Comparison of ENCODE assay signal across 8 cellular contexts in the genomic region with DNA sequence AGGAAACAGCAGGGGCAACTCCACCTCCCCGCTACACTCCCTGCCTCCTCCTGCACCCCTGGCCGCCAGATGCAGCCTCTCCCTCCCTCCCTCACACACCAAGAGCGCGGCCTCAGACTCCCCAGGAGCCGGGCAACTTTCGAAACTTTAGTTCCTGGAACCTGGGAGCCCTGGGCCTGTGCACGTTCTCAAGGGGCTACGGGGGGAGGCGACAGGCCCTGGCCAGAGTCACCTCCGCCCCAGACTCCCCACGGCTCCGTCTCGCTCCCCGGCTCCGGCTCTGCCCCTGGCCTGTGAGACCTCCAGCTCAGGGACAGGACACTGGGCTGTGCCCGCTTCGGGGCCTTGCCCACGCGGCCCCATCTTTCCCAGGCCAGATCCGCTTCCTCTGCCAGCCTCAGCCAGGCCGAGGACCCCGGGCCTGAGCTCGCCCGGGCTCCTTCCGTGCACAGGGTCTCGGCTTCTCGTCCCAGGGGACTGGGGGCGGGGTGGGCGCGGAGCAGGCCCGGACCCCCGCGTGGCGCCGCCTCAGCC. TPM values are rescaled to one million over a fixed set of nuclear protein-coding genes. Genes with fewer than 3 reads are reported as not detected.
DNase-seq lines count a peak whose midpoint lies in the region; ATAC-seq and TF ChIP-seq lines count a peak whose summit lies in the region.

No MANE protein-coding gene starts in this region.

- no peak for ATAC-seq in IMR-90 (ENCODE audit: low read depth)
- ATAC-seq in effector memory CD8-positive, alpha-beta T cell (replicated peaks) = peak; percentile 20
- ATAC-seq in HG03196 (IDR thresholded peaks at IDR 0.05; ENCODE audit: unreplicated experiment) = no peak

- peaks cover 12% of the 10 kb centered on the region for H3K36me3 ChIP-seq in IMR-90 (ENCODE audit: control insufficient read depth, insufficient read depth, low read length)
- H3K36me3 ChIP-seq in neuron (ENCODE audit: insufficient read depth, low read length) = peaks cover 2% of the 10 kb centered on the region
- peaks cover 0 to 2% of the 10 kb centered on the region in 2 donors for H3K36me3 ChIP-seq in adrenal gland (replicated peaks in 1 of 2)

- H3K27me3 Mint-ChIP-seq in effector memory CD8-positive, alpha-beta T cell = peaks cover 18 to 39% of the 10 kb centered on the region in 2 donors

- H2BK20ac ChIP-seq in IMR-90 (ENCODE audit: low read depth, low read length) = no peak overlapping the region

- CTCF ChIA-PET in IMR-90 (lab: Yijun Ruan, JAX) = no interaction called here

- WGBS in IMR-90 (ENCODE audit: extremely low coverage in 2 of 2, insufficient read length in 1 of 2), 2 experiments = 19% methylated on average over 11 of the region's 35 CpGs; no CpG with 5 or more reads in 1 of the 2 experiments
- 33 to 66% (median 37%) methylated on average over 12 to 35 of the region's 35 CpGs for WGBS in adrenal gland, 4 donors

- peak overlapping the region; percentile 90; the same call in 1 of the 2 replicates for H3K4me2 ChIP-seq in IMR-90 (ENCODE audit: low read depth, low read length)

- H3K4ac ChIP-seq in IMR-90 (ENCODE audit: low read depth, low read length) = no peak overlapping the region

- H3K4me3 ChIP-seq in GM12875 (ENCODE audit: low read depth, low read length) (peak overlapping the region; percentile 51), IMR-90 (ENCODE audit: insufficient read depth, low read depth, low read length) (peak overlapping the region; percentile 42; the same call in 1 of the 2 replicates), neuron (ENCODE audit: low read length) (peak overlapping the region; percentile 32), adrenal gland (peak overlapping the region in 1 of 4 donors; percentile 46)

- H3K27me3 ChIP-seq in IMR-90 (ENCODE audit: control insufficient read depth, insufficient read depth, low read length) = peaks cover 72% of the 10 kb centered on the region
- peaks cover 15% of the 10 kb centered on the region for H3K27me3 ChIP-seq in neuron (ENCODE audit: insufficient read depth, low read length)
- H3K27me3 ChIP-seq in adrenal gland = peaks cover 25% of the 10 kb centered on the region

- no peak overlapping the region for H3K27ac Mint-ChIP-seq in effector memory CD8-positive, alpha-beta T cell

- no peak overlapping the region for H4K91ac ChIP-seq in IMR-90 (ENCODE audit: insufficient read depth, low read depth, low read length)

- H2BK5ac ChIP-seq in IMR-90 (ENCODE audit: low read depth, low read length, poor library complexity, severe bottlenecking) = no peak overlapping the region

- dilution Hi-C loops in IMR-90 (cut with HindIII; ENCODE audit: low sequenced_read_pairs, unreplicated experiment) = no loop called here

- no peaks in the 10 kb centered on the region for H3K9me3 Mint-ChIP-seq in effector memory CD8-positive, alpha-beta T cell

- peaks cover 0 to 9% of the 10 kb centered on the region in 2 donors for H3K4me1 Mint-ChIP-seq in effector memory CD8-positive, alpha-beta T cell (ENCODE audit: low read depth in 2 of 2)

- H3K23ac ChIP-seq in IMR-90 (ENCODE audit: low read depth, low read length) = no peak overlapping the region

- peak overlapping the region; percentile 70 for H3K4me3 Mint-ChIP-seq in effector memory CD8-positive, alpha-beta T cell

- BruUV-seq in IMR-90 (replicated peaks; lab: Mats Ljungman, UMichigan) = no TSS peak

- no peak overlapping the region for H3K56ac ChIP-seq in IMR-90 (ENCODE audit: extremely low read depth, insufficient read depth, low read length)

- H4K5ac ChIP-seq in IMR-90 (ENCODE audit: low read depth, low read length) = no peak overlapping the region

- peaks cover 14% of the 10 kb centered on the region for H4K20me1 ChIP-seq in IMR-90 (ENCODE audit: insufficient read depth, low read length)

- no peak overlapping the region for H4K8ac ChIP-seq in IMR-90 (ENCODE audit: low read depth in 2 of 2, low read length in 2 of 2)

- H3K27ac ChIP-seq in IMR-90 (ENCODE audit: insufficient read depth, low read length) (no peak overlapping the region), adrenal gland (no peak overlapping the region)

- in situ Hi-C loops in IMR-90 (cut with MboI; ENCODE audit: low sequenced_read_pairs) = no loop called here

- 0 out of 2 replicates have a peak, but pooled peaks cover 5% of the 10 kb centered on the region for H3K9me3 ChIP-seq in IMR-90 (ENCODE audit: control insufficient read depth, insufficient read depth, low read length)
- H3K9me3 ChIP-seq in neuron (ENCODE audit: low read length) = peaks cover 4% of the 10 kb centered on the region
- H3K9me3 ChIP-seq in adrenal gland (replicated peaks in 1 of 3) = no peaks in the 10 kb centered on the region

- no peak overlapping the region for H3K18ac ChIP-seq in IMR-90 (ENCODE audit: low read depth, low read length)

- H3K79me1 ChIP-seq in IMR-90 (ENCODE audit: low read depth in 1 of 2, low read length in 2 of 2) = no peaks in the 10 kb centered on the region

- no peak overlapping the region for H2BK120ac ChIP-seq in IMR-90 (ENCODE audit: low read depth, low read length)

- H2AFZ ChIP-seq in IMR-90 (replicated peaks; ENCODE audit: low read length, poor library complexity) (peak overlapping the region; percentile 80), neuron (ENCODE audit: low read depth, low read length) (peak overlapping the region; percentile 74)

- intact Hi-C loops in IMR-90 (cut with micrococcal nuclease) = no loop called here
- intact Hi-C loops in adrenal gland (cut with DNase I) = no loop called here

- POLR2A ChIA-PET in IMR-90 (lab: Charles Lee; ENCODE audit: unreplicated experiment) = no interaction called here

- no peak overlapping the region for H2AK9ac ChIP-seq in IMR-90 (replicated peaks; ENCODE audit: low read depth, low read length, poor library complexity)

- H3K14ac ChIP-seq in IMR-90 (replicated peaks; ENCODE audit: low read depth, low read length) = no peak overlapping the region

- TF ChIP-seq RAD21 in IMR-90 (IDR thresholded peaks at IDR 0.05; ENCODE audit: low read length) = no peak

- TF ChIP-seq CTCF in GM12875 (IDR thresholded peaks at IDR 0.05; ENCODE audit: borderline replicate concordance, insufficient read depth, low read depth, low read length) (no peak), IMR-90 (conservative IDR thresholded peaks at IDR 0.05; ENCODE audit: low read depth, low read length) (no peak), adrenal gland (IDR thresholded peaks at IDR 0.05) (no peak)

- no peak for TF ChIP-seq POLR2A in IMR-90 (IDR thresholded peaks at IDR 0.05; ENCODE audit: low read depth, low read length)
- TF ChIP-seq POLR2A in adrenal gland (IDR thresholded peaks at IDR 0.05) = no peak

- 0 out of 2 replicates have a peak, but pooled peaks cover 5% of the 10 kb centered on the region for H3K9me1 ChIP-seq in IMR-90 (ENCODE audit: insufficient read depth, low read length)

- H2AK5ac ChIP-seq in IMR-90 (ENCODE audit: low read depth, low read length) = no peak overlapping the region

- peaks cover 3% of the 10 kb centered on the region for H3K36me3 Mint-ChIP-seq in effector memory CD8-positive, alpha-beta T cell (ENCODE audit: insufficient read depth)

- no peak overlapping the region for H3K9ac ChIP-seq in IMR-90 (ENCODE audit: low read depth, low read length)

- no peak overlapping the region for H2BK15ac ChIP-seq in IMR-90 (ENCODE audit: low read depth, low read length)

- H3K4me1 ChIP-seq in IMR-90 (ENCODE audit: control insufficient read depth, insufficient read depth, low read length) (peaks cover 13% of the 10 kb centered on the region), neuron (ENCODE audit: insufficient read depth, low read length) (peaks cover 10% of the 10 kb centered on the region), adrenal gland (replicated peaks in 1 of 2) (peaks cover 22 to 35% of the 10 kb centered on the region in 2 donors)

- DNase-seq in IMR-90 (no peak), adrenal gland (no peak), germinal center (ENCODE audit: low spot score) (no peak)
- peak in 1 of 3 experiments; percentile 13 for DNase-seq in effector memory CD8-positive, alpha-beta T cell
- DNase-seq in stimulated activated CD4-positive, alpha-beta T cell treated with anti-CD3 and anti-CD28 coated beads, Interleukin-2, amount 100 ng/mL, for 48 hours = no peak

TF ChIP-seq in IMR-90, 13 proteins besides CTCF, POLR2A, EP300 and RAD21 (continues in another document):
- TF ChIP-seq MAFK (IDR thresholded peaks at IDR 0.05; ENCODE audit: low read depth, low read length) = no peak
- TF ChIP-seq RFX5 (IDR thresholded peaks at IDR 0.05; ENCODE audit: low read depth, low read length) = no peak
- no peak for TF ChIP-seq MXI1 (IDR thresholded peaks at IDR 0.05; ENCODE audit: borderline replicate concordance, low read depth, low read length)
- no peak for TF ChIP-seq FOS (IDR thresholded peaks at IDR 0.05; ENCODE audit: low read depth, low read length)
- TF ChIP-seq RCOR1 (IDR thresholded peaks at IDR 0.05; ENCODE audit: insufficient replicate concordance, low read length) = no peak
- TF ChIP-seq, protein P1, sequence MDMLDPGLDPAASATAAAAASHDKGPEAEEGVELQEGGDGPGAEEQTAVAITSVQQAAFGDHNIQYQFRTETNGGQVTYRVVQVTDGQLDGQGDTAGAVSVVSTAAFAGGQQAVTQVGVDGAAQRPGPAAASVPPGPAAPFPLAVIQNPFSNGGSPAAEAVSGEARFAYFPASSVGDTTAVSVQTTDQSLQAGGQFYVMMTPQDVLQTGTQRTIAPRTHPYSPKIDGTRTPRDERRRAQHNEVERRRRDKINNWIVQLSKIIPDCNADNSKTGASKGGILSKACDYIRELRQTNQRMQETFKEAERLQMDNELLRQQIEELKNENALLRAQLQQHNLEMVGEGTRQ (IDR thresholded peaks at IDR 0.05; ENCODE audit: low read depth, low read length) = no peak
- TF ChIP-seq, protein P2, sequence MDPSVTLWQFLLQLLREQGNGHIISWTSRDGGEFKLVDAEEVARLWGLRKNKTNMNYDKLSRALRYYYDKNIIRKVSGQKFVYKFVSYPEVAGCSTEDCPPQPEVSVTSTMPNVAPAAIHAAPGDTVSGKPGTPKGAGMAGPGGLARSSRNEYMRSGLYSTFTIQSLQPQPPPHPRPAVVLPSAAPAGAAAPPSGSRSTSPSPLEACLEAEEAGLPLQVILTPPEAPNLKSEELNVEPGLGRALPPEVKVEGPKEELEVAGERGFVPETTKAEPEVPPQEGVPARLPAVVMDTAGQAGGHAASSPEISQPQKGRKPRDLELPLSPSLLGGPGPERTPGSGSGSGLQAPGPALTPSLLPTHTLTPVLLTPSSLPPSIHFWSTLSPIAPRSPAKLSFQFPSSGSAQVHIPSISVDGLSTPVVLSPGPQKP (IDR thresholded peaks at IDR 0.05; ENCODE audit: borderline replicate concordance, low read depth, low read length) = no peak
- TF ChIP-seq CEBPB (IDR thresholded peaks at IDR 0.05; ENCODE audit: low read depth, low read length) = no peak
- no peak for TF ChIP-seq MAZ (IDR thresholded peaks at IDR 0.05; ENCODE audit: borderline replicate concordance, low read depth, low read length)

RNA-seq across cellular contexts. Expression of a gene that starts 5.5 kb away (rescaled TPM):
- total RNA-seq in IMR-90 (2012; rRNA removed) (under 0.01 TPM in 1 of 2 replicates, not detected in the other), adrenal gland (under 1 TPM in 5 of 8 donors, not detected in 3; 0.07 to 0.65 (median 0.34) TPM)
- polyA plus RNA-seq in IMR-90 (2012; rRNA removed) (0.11 and 0.24 TPM in 2 replicates), adrenal gland (1 to 10 TPM in 1 of 3 donors, under 1 TPM in 1, not detected in 1; 0.48 to 3.6 TPM)
- polyA plus RNA-seq in IMR-90 (2012; cell fraction: cytosol; rRNA removed) = 0.08 and 0.37 TPM in 2 replicates
- 0.95 and 3.4 TPM in 2 replicates for polyA plus RNA-seq in IMR-90 (2012; cell fraction: nucleus; rRNA removed; ENCODE audit: low replicate concordance)
